1 cellular context compared by ENCODE assay signal in genomic region chr5:176738851-176739250, GRCh38.
TF ChIP-seq lines count a peak whose summit lies in the region.

No MANE protein-coding gene starts in this region.

TF ChIP-seq in SK-N-SH treated with all-trans-retinoic acid at 6 μM for 48 hours, 23 proteins besides CTCF, POLR2A, EP300 and RAD21 (continued from another document):
- TF ChIP-seq PATZ1 (CRISPR knock-in tag; IDR thresholded peaks at IDR 0.05; ENCODE audit: borderline replicate concordance) (no peak), ISL1 (CRISPR knock-in tag; IDR thresholded peaks at IDR 0.05) (no peak), CSRNP3 (CRISPR knock-in tag; IDR thresholded peaks at IDR 0.05) (no peak), PPARA (CRISPR knock-in tag; IDR thresholded peaks at IDR 0.05; ENCODE audit: borderline replicate concordance) (no peak), ZNF70 (CRISPR knock-in tag; IDR thresholded peaks at IDR 0.05) (no peak), TCF4 (CRISPR knock-in tag; IDR thresholded peaks at IDR 0.05; ENCODE audit: borderline replicate concordance) (no peak), ZNF8 (CRISPR knock-in tag; IDR thresholded peaks at IDR 0.05) (no peak), ZFP3 (CRISPR knock-in tag; IDR thresholded peaks at IDR 0.05) (no peak), GLIS3 (CRISPR knock-in tag; IDR thresholded peaks at IDR 0.05) (no peak)
